ENCODE assay signal across 23 cellular contexts in the genomic region with DNA sequence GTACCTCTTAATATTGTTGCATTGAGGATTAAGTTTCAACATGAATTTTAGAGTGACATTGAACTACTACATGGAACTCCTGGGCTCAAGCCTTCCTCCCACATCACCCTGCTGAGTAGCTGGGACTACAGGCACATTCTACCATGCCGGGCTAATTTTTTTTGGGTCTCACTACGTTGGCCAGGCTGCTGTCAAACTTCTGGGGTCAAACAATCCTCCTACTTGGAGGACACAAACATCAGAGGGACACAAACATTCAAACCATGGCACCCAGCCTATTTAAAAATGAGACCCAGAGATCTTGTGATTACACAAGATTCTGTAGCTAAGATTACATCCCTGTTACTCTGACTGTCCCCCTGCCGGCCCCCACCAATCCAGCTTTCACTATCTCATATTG.
"Had no signal": no experiment of that assay in that cellular context is flagged by ENCODE, and none has a peak within 500 bp of the region (broad histone marks: within the 10 kb centered on the region; RNA-seq: fewer than 3 reads in every experiment).

No MANE protein-coding gene starts in this region.

- H3K9me3 Mint-ChIP-seq: effector memory CD8-positive, alpha-beta T cell; endodermal cell had no signal

- H3K4me1 ChIP-seq: colonic mucosa, gastrocnemius medialis, lower lobe of right lung had no signal

- H3K4me1 Mint-ChIP-seq: endodermal cell, memory B cell had no signal

- H3K27ac Mint-ChIP-seq: dendritic cell treated with granulocyte-macrophage colony-stimulating factor and Interleukin-4, amounts not matched to agents 40 ng/mL and 50 ng/mL, for 4 days; effector memory CD8-positive, alpha-beta T cell; endodermal cell; naive thymus-derived CD4-positive, alpha-beta T cell had no signal

- H3K27me3 ChIP-seq: colonic mucosa, gastrocnemius medialis, heart right ventricle, left lung had no signal

- H3K36me3 ChIP-seq: colonic mucosa, gastrocnemius medialis, heart right ventricle, left lung, lower lobe of right lung had no signal

- H3K4me3 Mint-ChIP-seq: dendritic cell treated with granulocyte-macrophage colony-stimulating factor and Interleukin-4, amounts not matched to agents 40 ng/mL and 50 ng/mL, for 4 days; effector memory CD8-positive, alpha-beta T cell; endodermal cell; memory B cell; naive thymus-derived CD4-positive, alpha-beta T cell had no signal

- H3K4me3 ChIP-seq: colonic mucosa, gastrocnemius medialis, heart right ventricle, left lung, lower lobe of right lung had no signal

- H3K36me3 Mint-ChIP-seq: naive thymus-derived CD4-positive, alpha-beta T cell had no signal

- DNase-seq: colonic mucosa; cortex of kidney; effector CD8-positive, alpha-beta T cell; effector memory CD8-positive, alpha-beta T cell; endodermal cell; erythroblast; foreskin fibroblast; foreskin melanocyte; gastrocnemius medialis; glutamatergic neuron; head of caudate nucleus; heart right ventricle; hippocampal formation; left cardiac atrium; left lung; left ventricle myocardium superior; lower lobe of right lung; mesendoderm; midbrain; naive thymus-derived CD4-positive, alpha-beta T cell had no signal

- H3K9me3 ChIP-seq: colonic mucosa, gastrocnemius medialis, heart right ventricle, left lung, lower lobe of right lung had no signal

- H3K27me3 Mint-ChIP-seq: effector memory CD8-positive, alpha-beta T cell had no signal

- H3K27ac ChIP-seq: colonic mucosa, epithelial cell of prostate, gastrocnemius medialis, heart right ventricle, left lung, lower lobe of right lung had no signal
